Comparison of ENCODE assay signal across 17 cellular contexts in genomic region chr12:65941388-65941787, GRCh38.
DNase-seq lines count a peak whose midpoint lies in the region; ATAC-seq and TF ChIP-seq lines count a peak whose summit lies in the region.
"Had no signal": no experiment of that assay in that cellular context is flagged by ENCODE, and none has a peak within 500 bp of the region (broad histone marks: within the 10 kb centered on the region; RNA-seq: fewer than 3 reads in every experiment).

No MANE protein-coding gene starts in this region.

- H3K4me3 ChIP-seq in right cardiac atrium (ENCODE audit: low read length) (no peak overlapping the region), astrocyte of the cerebellum (ENCODE audit: low read depth, low read length) (no peak overlapping the region), thoracic aorta (peak overlapping the region; percentile 12), trophoblast cell (ENCODE audit: low read depth, low read length) (no peak overlapping the region)
- H3K4me3 ChIP-seq: skin epidermis, transverse colon had no signal

- ATAC-seq in right cardiac atrium (peak; percentile 29 to 51), Right ventricle myocardium superior (ENCODE audit: poor library complexity) (no peak), thoracic aorta (ENCODE audit: insufficient number of reproducible peaks, low FRiP score, low read depth) (no peak)

- no peaks in the 10 kb centered on the region for H3K9me3 ChIP-seq in right cardiac atrium (ENCODE audit: control insufficient read depth, low read length)
- H3K9me3 ChIP-seq in thoracic aorta: no peaks in the 10 kb centered on the region
- no peaks in the 10 kb centered on the region for H3K9me3 ChIP-seq in trophoblast cell (ENCODE audit: insufficient read depth, low read depth, low read length)
- H3K9me3 ChIP-seq: transverse colon had no signal

- H3K79me2 ChIP-seq in trophoblast cell (ENCODE audit: control insufficient read depth, insufficient read depth, low read length, poor library complexity): no peaks in the 10 kb centered on the region

- no peaks in the 10 kb centered on the region for H3K36me3 ChIP-seq in thoracic aorta
- peaks cover 0 to 2% of the 10 kb centered on the region in 2 experiments for H3K36me3 ChIP-seq in trophoblast cell (ENCODE audit: control insufficient read depth in 1 of 2, insufficient read depth in 2 of 2, low read length in 2 of 2)
- H3K36me3 ChIP-seq: transverse colon had no signal

- H3K4me1 ChIP-seq in right cardiac atrium (ENCODE audit: control insufficient read depth, insufficient read depth, low read length): peaks cover 2% of the 10 kb centered on the region
- H3K4me1 ChIP-seq in thoracic aorta (ENCODE audit: control insufficient read depth in 1 of 2, low read depth in 2 of 2): peaks cover 7 to 16% of the 10 kb centered on the region in 2 donors
- H3K4me1 ChIP-seq in trophoblast cell (ENCODE audit: control insufficient read depth in 1 of 2, insufficient read depth in 2 of 2, low read length in 2 of 2): peaks cover 10 to 12% of the 10 kb centered on the region in 2 experiments

- no peak overlapping the region for H3K4me2 ChIP-seq in trophoblast cell (ENCODE audit: low read length)

- H3K18ac ChIP-seq in trophoblast cell (ENCODE audit: low read length): no peak overlapping the region

- TF ChIP-seq CTCF in astrocyte of the cerebellum (IDR thresholded peaks at IDR 0.05; ENCODE audit: low read depth, low read length, missing control alignments) (no peak), thoracic aorta (IDR thresholded peaks at IDR 0.05) (no peak)

- intact Hi-C loops in right cardiac atrium (cut with DNase I): no loop called here
- intact Hi-C loops in Right ventricle myocardium superior (cut with DNase I): no loop called here

- no peak overlapping the region for H2AFZ ChIP-seq in trophoblast cell (ENCODE audit: insufficient read depth, low read length, poor library complexity)

- no peaks in the 10 kb centered on the region for H3K27me3 ChIP-seq in right cardiac atrium (ENCODE audit: control insufficient read depth, insufficient read depth)
- no peaks in the 10 kb centered on the region for H3K27me3 ChIP-seq in thoracic aorta (replicated peaks; ENCODE audit: insufficient read depth)
- no peaks in the 10 kb centered on the region for H3K27me3 ChIP-seq in trophoblast cell (ENCODE audit: insufficient read depth, low read length)

- DNase-seq in right cardiac atrium: no peak
- DNase-seq in Right ventricle myocardium superior: no peak
- peak; percentile 74 for DNase-seq in astrocyte of the cerebellum (ENCODE audit: low read depth)
- DNase-seq in glomerular visceral epithelial cell (ENCODE audit: extremely low spot score): peak; percentile 63
- DNase-seq in thoracic aorta (ENCODE audit: low spot score): no peak
- DNase-seq in amygdala (lab: John Stamatoyannopoulos, UW): no peak
- DNase-seq in trophoblast cell: no peak
- no peak for DNase-seq in Kasumi-1 (lab: John Stamatoyannopoulos, UW)
- DNase-seq: activated CD4-positive, alpha-beta T cell treated with anti-CD3 and anti-CD28 coated beads for 4 hours; activated gamma-delta T cell; AML-193; GDM1; hippocampal formation; NCI-H1436; NCI-H748 treated with DMSO at 0.1 percent for 48 hours; transverse colon had no signal

- H3K79me1 ChIP-seq in trophoblast cell (ENCODE audit: low read length): peaks cover 14% of the 10 kb centered on the region

- H2AK5ac ChIP-seq in trophoblast cell (ENCODE audit: low read length): no peak overlapping the region

- H4K12ac ChIP-seq in trophoblast cell (ENCODE audit: low read depth, low read length): no peak overlapping the region

- H3K4ac ChIP-seq in trophoblast cell (ENCODE audit: low read depth, low read length): no peak overlapping the region

- no peak overlapping the region for H3K9ac ChIP-seq in trophoblast cell (ENCODE audit: low read length)

- H2BK5ac ChIP-seq in trophoblast cell (ENCODE audit: low read depth, low read length, poor library complexity): no peak overlapping the region

- no peak overlapping the region for H3K14ac ChIP-seq in trophoblast cell (ENCODE audit: low read length)

- no peak overlapping the region for H2BK12ac ChIP-seq in trophoblast cell (ENCODE audit: low read length)

- H3K23ac ChIP-seq in trophoblast cell (ENCODE audit: low read length): no peak overlapping the region

- in situ Hi-C loops in astrocyte of the cerebellum (cut with HindIII; ENCODE audit: low sequenced_read_pairs): no loop called here

- H3K27ac ChIP-seq in right cardiac atrium (ENCODE audit: low read length) (no peak overlapping the region), thoracic aorta (no peak overlapping the region), trophoblast cell (ENCODE audit: low read depth, low read length) (no peak overlapping the region)

- no peak overlapping the region for H2BK120ac ChIP-seq in trophoblast cell (ENCODE audit: insufficient read depth, low read length, poor library complexity)

- no peak overlapping the region for H4K91ac ChIP-seq in trophoblast cell (ENCODE audit: low read depth, low read length)

- 44% methylated on average over 3 of the region's 3 CpGs for WGBS in right cardiac atrium
- no CpG with 5 or more reads among the region's 3 CpGs for WGBS in trophoblast cell (ENCODE audit: extremely low coverage, insufficient coverage, insufficient read length)

- no peak overlapping the region for H4K8ac ChIP-seq in trophoblast cell (ENCODE audit: low read depth, low read length)

Comparison
In these comparisons a context has a peak if more than half of its experiments do, and no peak if none do; other contexts are left out.
1. ATAC-seq: peak in right cardiac atrium (2 of 2); none in Right ventricle myocardium superior (single experiment) and thoracic aorta (single experiment).
2. DNase-seq: peak in astrocyte of the cerebellum (single experiment) and glomerular visceral epithelial cell (single experiment); none in right cardiac atrium (0 of 3), Right ventricle myocardium superior (single experiment), thoracic aorta (single experiment), amygdala (0 of 56), trophoblast cell (0 of 2) and Kasumi-1 (0 of 2).